16 cellular contexts compared by ENCODE assay signal in the genomic region with DNA sequence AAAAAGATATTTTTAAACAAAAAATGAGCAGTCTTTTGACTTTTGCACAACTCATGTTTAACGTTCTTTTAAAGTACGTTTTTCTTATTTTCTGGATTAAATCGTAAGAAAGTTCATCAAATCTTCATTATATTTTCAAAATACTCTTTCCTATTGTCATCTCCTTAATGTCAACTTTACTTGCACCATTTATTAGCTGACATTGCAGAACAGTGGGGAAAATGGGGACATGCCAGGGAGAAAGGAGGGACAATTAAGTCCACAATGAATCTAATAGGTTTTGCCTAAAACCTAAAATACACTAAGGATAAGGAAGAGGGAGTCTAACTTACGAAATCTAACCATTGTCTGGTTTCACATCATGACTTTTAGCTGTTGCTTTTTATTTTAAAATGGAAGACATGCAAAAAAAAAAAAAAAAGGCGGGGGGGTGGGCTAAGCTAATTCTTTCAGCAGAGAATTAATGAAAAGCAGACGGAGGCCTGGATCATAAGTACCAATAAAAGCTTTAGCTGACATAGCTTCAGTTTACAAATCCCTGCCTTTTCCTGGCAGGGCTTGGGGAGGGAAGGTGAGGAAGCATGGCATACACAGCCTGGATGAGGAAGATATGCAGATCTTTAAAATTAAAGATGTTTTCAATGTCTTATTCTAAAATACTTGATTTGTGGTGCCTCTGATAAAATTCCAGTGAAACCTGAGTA.
"Had no signal": no experiment of that assay in that cellular context is flagged by ENCODE, and none has a peak within 500 bp of the region (broad histone marks: within the 10 kb centered on the region; RNA-seq: fewer than 3 reads in every experiment).

No MANE protein-coding gene starts in this region.

- ATAC-seq: activated CD8-positive, alpha-beta T cell treated with anti-CD3 and anti-CD28 coated beads for 36 hours; activated T-cell treated with anti-CD3 and anti-CD28 coated beads, Interleukin-2, amount 50 U/mL, for 72 hours; gastrocnemius medialis; T-helper 17 cell had no signal

- H3K36me3 ChIP-seq: ascending aorta, esophagus squamous epithelium, gastrocnemius medialis, ovary, thoracic aorta had no signal

- H3K27me3 ChIP-seq: ascending aorta, esophagus squamous epithelium, gastrocnemius medialis, ovary had no signal

- H3K4me3 ChIP-seq: esophagus squamous epithelium, gastrocnemius medialis, ovary had no signal

- DNase-seq: activated CD8-positive, alpha-beta memory T cell treated with anti-CD3 and anti-CD28 coated beads, Interleukin-2, amount 50 U/mL, for 4 hours; activated CD8-positive, alpha-beta T cell treated with anti-CD3 and anti-CD28 coated beads for 36 hours; activated gamma-delta T cell treated with Interleukin-2 at 50 U/mL for 16 hours; activated naive CD8-positive, alpha-beta T cell treated with anti-CD3 and anti-CD28 coated beads, Interleukin-2, amount 10 ng/mL, durations not matched to agents 7 days and 5 days; activated T-cell treated with anti-CD3 and anti-CD28 coated beads, Interleukin-2, amount 50 U/mL, for 72 hours; esophagus squamous epithelium; gastrocnemius medialis; mesendoderm; ovary; stimulated activated CD4-positive, alpha-beta T cell treated with anti-CD3 and anti-CD28 coated beads, Interleukin-15, amount 100 ng/mL, for 24 hours; stimulated activated CD4-positive, alpha-beta T cell treated with anti-CD3 and anti-CD28 coated beads, Interleukin-4, amount 100 ng/mL, for 24 hours; T-helper 17 cell had no signal

- H3K9me3 ChIP-seq: ascending aorta, esophagus squamous epithelium, gastrocnemius medialis, ovary, thoracic aorta had no signal

- H3K4me3 Mint-ChIP-seq: activated CD8-positive, alpha-beta T cell treated with anti-CD3 and anti-CD28 coated beads for 36 hours; activated naive CD8-positive, alpha-beta T cell treated with anti-CD3 and anti-CD28 coated beads, Interleukin-2, amount 10 ng/mL, durations not matched to agents 7 days and 5 days; activated T-cell treated with anti-CD3 and anti-CD28 coated beads, Interleukin-2, amount 50 U/mL, for 72 hours; stimulated activated naive CD8-positive, alpha-beta T cell treated with anti-CD3 and anti-CD28 coated beads, Interleukin-15, Interleukin-2, amounts not matched to agents 100 ng/mL and 50 ng/mL, for 24 hours; T-helper 17 cell had no signal

- H3K27ac Mint-ChIP-seq: activated CD8-positive, alpha-beta T cell treated with anti-CD3 and anti-CD28 coated beads for 36 hours; activated naive CD8-positive, alpha-beta T cell treated with anti-CD3 and anti-CD28 coated beads, Interleukin-2, amount 10 ng/mL, durations not matched to agents 7 days and 5 days; activated T-cell treated with anti-CD3 and anti-CD28 coated beads, Interleukin-2, amount 50 U/mL, for 72 hours; stimulated activated naive CD8-positive, alpha-beta T cell treated with anti-CD3 and anti-CD28 coated beads, Interleukin-15, Interleukin-2, amounts not matched to agents 100 ng/mL and 50 ng/mL, for 24 hours; T-helper 17 cell had no signal

- H3K27ac ChIP-seq: esophagus squamous epithelium, gastrocnemius medialis, ovary, VCaP had no signal

- H3K9me3 Mint-ChIP-seq: activated CD8-positive, alpha-beta T cell treated with anti-CD3 and anti-CD28 coated beads for 36 hours; activated naive CD8-positive, alpha-beta T cell treated with anti-CD3 and anti-CD28 coated beads, Interleukin-2, amount 10 ng/mL, durations not matched to agents 7 days and 5 days; activated T-cell treated with anti-CD3 and anti-CD28 coated beads, Interleukin-2, amount 50 U/mL, for 72 hours; stimulated activated naive CD8-positive, alpha-beta T cell treated with anti-CD3 and anti-CD28 coated beads, Interleukin-15, Interleukin-2, amounts not matched to agents 100 ng/mL and 50 ng/mL, for 24 hours had no signal

- H3K4me1 Mint-ChIP-seq: T-helper 17 cell had no signal
